In genomic region chrX:149525389-149525788, GRCh38 we compare ENCODE assay signal across 8 cellular contexts. TPM values are rescaled to one million over a fixed set of nuclear protein-coding genes. Genes with fewer than 3 reads are reported as not detected.
A peak's percentile ranks its signal among the peaks of the same experiment; 100 is the strongest.
DNase-seq lines count a peak whose midpoint lies in the region; ATAC-seq, FAIRE-seq and TF ChIP-seq lines count a peak whose summit lies in the region.
"Not testable (repeated sequence)": the region's sequence is repeated elsewhere in the genome, so short reads cannot be mapped to it uniquely, and the experiment has no call there.

No MANE protein-coding gene starts in this region.

- TF ChIP-seq POLR2A in endothelial cell of umbilical vein (IDR thresholded peaks at IDR 0.05; ENCODE audit: low read depth, low read length): not testable (repeated sequence)

- not testable (repeated sequence) for H3K79me2 ChIP-seq in endothelial cell of umbilical vein (ENCODE audit: control insufficient read depth, insufficient read depth, low read length)

- not testable (repeated sequence) for H3K9me1 ChIP-seq in endothelial cell of umbilical vein (replicated peaks; ENCODE audit: control insufficient read depth, extremely low read depth, insufficient read depth, low read length)

- WGBS in aorta, 2 donors: 8 to 53% methylated on average over 6 of the region's 10 CpGs

- in situ Hi-C loops in Panc1 (cut with HindIII; ENCODE audit: low pct_unique_long_range_greater_than_20kb, low sequenced_read_pairs): not testable (repeated sequence)

- peak; percentile 99 for FAIRE-seq in endothelial cell of umbilical vein (lab: Jason Lieb, UNC)

- DNase-seq in Panc1 (ENCODE audit: low read depth, low spot score): not testable (repeated sequence)
- DNase-seq in activated CD8-positive, alpha-beta memory T cell treated with anti-CD3 and anti-CD28 coated beads for 24 hours: peak; percentile 72
- peak; percentile 17 for DNase-seq in endothelial cell of umbilical vein (ENCODE audit: low read depth, low spot score)
- DNase-seq in naive thymus-derived CD4-positive, alpha-beta T cell: peak in 8 of 9 donors; percentile 44 to 85 (median 71)
- DNase-seq in aorta: peak in 1 of 2 donors; percentile 70

- H3K9me3 ChIP-seq in KOPT-K1 (ENCODE audit: insufficient read depth, low read length, poor library complexity, severe bottlenecking); Panc1 (ENCODE audit: control insufficient read depth, insufficient read depth, low read depth, low read length); endothelial cell of umbilical vein (replicated peaks; ENCODE audit: control insufficient read depth, insufficient read depth, low read length); naive thymus-derived CD4-positive, alpha-beta T cell (ENCODE audit: control insufficient read depth in 2 of 3, low read length in 3 of 3); aorta (ENCODE audit: control insufficient read depth, low read length): not testable (repeated sequence)

- H3K36me3 Mint-ChIP-seq in naive thymus-derived CD4-positive, alpha-beta T cell: not testable (repeated sequence)

- peak overlapping the region in 7 of 10 donors; percentile 25 to 68 (median 36) for H3K4me3 Mint-ChIP-seq in naive thymus-derived CD4-positive, alpha-beta T cell

- H4K20me1 ChIP-seq in endothelial cell of umbilical vein (replicated peaks; ENCODE audit: control insufficient read depth, extremely low read depth, insufficient read depth, low read length): not testable (repeated sequence)

- not testable (repeated sequence) for H3K9ac ChIP-seq in endothelial cell of umbilical vein (replicated peaks; ENCODE audit: extremely low read depth, insufficient read depth, low read length)

- H3K4me1 Mint-ChIP-seq in naive thymus-derived CD4-positive, alpha-beta T cell: peaks cover 11 to 46% (median 34%) of the 10 kb centered on the region in 7 donors

- not testable (repeated sequence) for H3K36me3 ChIP-seq in KOPT-K1 (ENCODE audit: insufficient read depth, low read length); Panc1 (ENCODE audit: control insufficient read depth, insufficient read depth, low read length); endothelial cell of umbilical vein (ENCODE audit: control insufficient read depth in 2 of 2, extremely low read depth in 1 of 2, insufficient read depth in 2 of 2, low read length in 2 of 2); naive thymus-derived CD4-positive, alpha-beta T cell (ENCODE audit: control insufficient read depth in 2 of 3, insufficient read depth in 3 of 3, low read length in 3 of 3); aorta (ENCODE audit: control insufficient read depth in 1 of 2, insufficient read depth in 2 of 2, low read length in 1 of 2)

- intact Hi-C loops in Panc1 (cut with micrococcal nuclease; ENCODE audit: unreplicated experiment); endothelial cell of umbilical vein (cut with micrococcal nuclease); aorta (cut with DNase I): not testable (repeated sequence)
- intact Hi-C loops in naive thymus-derived CD4-positive, alpha-beta T cell (cut with micrococcal nuclease): loop anchor here (1.0 to 5.0 kb wide), 3 partner anchors 20 to 302 kb away; partner anchors contain the start of genes IDS (in 1 of the 2) and TMEM185A (in 1 of the 2)

- POLR2A ChIA-PET in Panc1 (lab: Charles Lee); endothelial cell of umbilical vein (lab: Charles Lee): not testable (repeated sequence)
- POLR2A ChIA-PET in naive thymus-derived CD4-positive, alpha-beta T cell (lab: Charles Lee): interaction anchor here (1.5 kb wide), 1 partner anchor 14 kb away, joined by 9 read pairs; no protein-coding TSS in a partner anchor

- H3K9me3 Mint-ChIP-seq in naive thymus-derived CD4-positive, alpha-beta T cell: not testable (repeated sequence)

- H2AFZ ChIP-seq in endothelial cell of umbilical vein (ENCODE audit: low read depth, low read length): not testable (repeated sequence)

- H3K27me3 ChIP-seq in Panc1 (ENCODE audit: control insufficient read depth, insufficient read depth, low read length); endothelial cell of umbilical vein (ENCODE audit: control insufficient read depth in 2 of 2, insufficient read depth in 2 of 2, low read length in 2 of 2); naive thymus-derived CD4-positive, alpha-beta T cell (ENCODE audit: control insufficient read depth in 2 of 2, insufficient read depth in 2 of 2, low read length in 2 of 2); aorta (ENCODE audit: control insufficient read depth in 1 of 2, insufficient read depth in 2 of 2, low read length in 1 of 2): not testable (repeated sequence)

- not testable (repeated sequence) for H3K27me3 Mint-ChIP-seq in naive thymus-derived CD4-positive, alpha-beta T cell

- ATAC-seq in GM18517 (IDR thresholded peaks at IDR 0.05; ENCODE audit: unreplicated experiment): peak; percentile 92
- ATAC-seq in HG02642 (IDR thresholded peaks at IDR 0.05; ENCODE audit: poor library complexity, unreplicated experiment): peak; percentile 94
- ATAC-seq in Panc1: peak; percentile 47; the same call in 1 of the 2 replicates
- peak; percentile 88 for ATAC-seq in naive thymus-derived CD4-positive, alpha-beta T cell
- peak; percentile 67 for ATAC-seq in aorta (ENCODE audit: low FRiP score)

- H3K27ac ChIP-seq in KOPT-K1 (ENCODE audit: low read depth, low read length, poor library complexity, severe bottlenecking) (peak overlapping the region; percentile 57), endothelial cell of umbilical vein (ENCODE audit: insufficient read depth, low read depth, low read length) (peak overlapping the region; percentile 44), aorta (ENCODE audit: low read depth in 1 of 2, low read length in 2 of 2) (peak overlapping the region in 1 of 2 donors; percentile 74)
- not testable (repeated sequence) for H3K27ac ChIP-seq in Panc1 (ENCODE audit: low read length)
- peak overlapping the region; percentile 73 for H3K27ac ChIP-seq in naive thymus-derived CD4-positive, alpha-beta T cell (ENCODE audit: low read depth, low read length)

- H3K4me3 ChIP-seq in Panc1 (ENCODE audit: low read depth in 2 of 2, low read length in 2 of 2); endothelial cell of umbilical vein (replicated peaks in 1 of 3; ENCODE audit: insufficient read depth in 1 of 3, low read depth in 1 of 3, low read length in 3 of 3); naive thymus-derived CD4-positive, alpha-beta T cell (ENCODE audit: low read length); aorta (ENCODE audit: low read length in 2 of 2): not testable (repeated sequence)

- TF ChIP-seq CTCF in Panc1 (IDR thresholded peaks at IDR 0.05); endothelial cell of umbilical vein (IDR thresholded peaks at IDR 0.05; ENCODE audit: extremely low read depth in 1 of 2, insufficient read depth in 1 of 2, low read depth in 1 of 2, low read length in 2 of 2): not testable (repeated sequence)

- dilution Hi-C loops in endothelial cell of umbilical vein (cut with MboI; ENCODE audit: extremely low pct_ligation_motif_present, low sequenced_read_pairs): not testable (repeated sequence)

- not testable (repeated sequence) for BruUV-seq in Panc1 (replicated peaks; lab: Mats Ljungman, UMichigan); endothelial cell of umbilical vein (replicated peaks; lab: Mats Ljungman, UMichigan)

- peak overlapping the region; percentile 63 to 94 (median 86) for H3K27ac Mint-ChIP-seq in naive thymus-derived CD4-positive, alpha-beta T cell

- not testable (repeated sequence) for H3K4me1 ChIP-seq in Panc1 (ENCODE audit: control insufficient read depth, insufficient read depth, low read length); endothelial cell of umbilical vein (ENCODE audit: control insufficient read depth, extremely low read depth, insufficient read depth, low read length); aorta (ENCODE audit: control insufficient read depth in 1 of 2, insufficient read depth in 2 of 2, low read length in 2 of 2)
- H3K4me1 ChIP-seq in naive thymus-derived CD4-positive, alpha-beta T cell (ENCODE audit: control insufficient read depth in 2 of 2, insufficient read depth in 2 of 2, low read length in 2 of 2): peaks cover 33 to 40% of the 10 kb centered on the region in 2 donors

- not testable (repeated sequence) for H3K4me2 ChIP-seq in endothelial cell of umbilical vein (ENCODE audit: insufficient read depth, low read length)

- CTCF ChIA-PET in Panc1 (lab: Charles Lee); endothelial cell of umbilical vein (lab: Charles Lee); naive thymus-derived CD4-positive, alpha-beta T cell (lab: Charles Lee): not testable (repeated sequence)

RNA-seq across cellular contexts. Expression of gene EOLA1, which starts 15.4 kb away (rescaled TPM):
- total RNA-seq in Panc1 (2021; ENCODE audit: unreplicated experiment) (26.8 TPM), endothelial cell of umbilical vein (17.5 and 24.6 TPM in 2 replicates), aorta (10 to 100 TPM; 16.4 to 18.6 TPM)
- 28.5 TPM for polyA plus RNA-seq in Panc1 (2012; ENCODE audit: insufficient read length)
- polyA plus RNA-seq in endothelial cell of umbilical vein (11.2 and 12.5 TPM in 2 replicates), aorta (10 to 100 TPM; 21.0 to 25.1 TPM)
- polyA plus RNA-seq in endothelial cell of umbilical vein (2011; cell fraction: cytosol; rRNA removed): 15.1 and 15.8 TPM in 2 replicates
- polyA plus RNA-seq in endothelial cell of umbilical vein (2011; cell fraction: nucleus; rRNA removed): 19.6 and 20.0 TPM in 2 replicates
- 14.8 and 17.0 TPM in 2 replicates for polyA plus RNA-seq in endothelial cell of umbilical vein (2012)
- 7.6 and 10.8 TPM in 2 replicates for polyA minus RNA-seq in endothelial cell of umbilical vein
- 9.3 TPM for polyA minus RNA-seq in endothelial cell of umbilical vein (2011; cell fraction: cytosol; rRNA and poly(A)+ RNA removed)
- polyA minus RNA-seq in endothelial cell of umbilical vein (2011; cell fraction: nucleus; rRNA and poly(A)+ RNA removed): 8.3 and 12.3 TPM in 2 replicates
- total RNA-seq in naive thymus-derived CD4-positive, alpha-beta T cell: 10 to 100 TPM; 22.2 to 68.1 (median 30.2) TPM
- polyA plus RNA-seq in naive thymus-derived CD4-positive, alpha-beta T cell: 10 to 100 TPM; 27.7 to 30.1 TPM

RNA-seq across cellular contexts. Expression of gene IDS, which starts 20.3 kb away (rescaled TPM):
- total RNA-seq in Panc1 (2021; ENCODE audit: unreplicated experiment) (78.7 TPM), endothelial cell of umbilical vein (35.2 and 42.2 TPM in 2 replicates), aorta (100 to 1,000 TPM; 131 to 134 TPM)
- 78.4 TPM for polyA plus RNA-seq in Panc1 (2012; ENCODE audit: insufficient read length)
- polyA plus RNA-seq in endothelial cell of umbilical vein (42.9 and 44.0 TPM in 2 replicates), aorta (100 to 1,000 TPM; 114 to 115 TPM)
- 41.1 and 42.8 TPM in 2 replicates for polyA plus RNA-seq in endothelial cell of umbilical vein (2011; cell fraction: cytosol; rRNA removed)
- polyA plus RNA-seq in endothelial cell of umbilical vein (2011; cell fraction: nucleus; rRNA removed): 44.1 and 46.1 TPM in 2 replicates
- 39.4 and 43.7 TPM in 2 replicates for polyA plus RNA-seq in endothelial cell of umbilical vein (2012)
- 56.8 and 73.5 TPM in 2 replicates for polyA minus RNA-seq in endothelial cell of umbilical vein
- 4.5 TPM for polyA minus RNA-seq in endothelial cell of umbilical vein (2011; cell fraction: cytosol; rRNA and poly(A)+ RNA removed)
- 27.7 and 31.7 TPM in 2 replicates for polyA minus RNA-seq in endothelial cell of umbilical vein (2011; cell fraction: nucleus; rRNA and poly(A)+ RNA removed)
- total RNA-seq in naive thymus-derived CD4-positive, alpha-beta T cell: 100 to 1,000 TPM in 4 of 5 experiments, 10 to 100 TPM in 1; 73.1 to 317 (median 133) TPM
- polyA plus RNA-seq in naive thymus-derived CD4-positive, alpha-beta T cell: 10 to 100 TPM; 75.0 to 86.7 TPM

RNA-seq across cellular contexts. Expression of gene HSFX3, which starts 24.3 kb away (rescaled TPM):
- total RNA-seq in Panc1 (2021; ENCODE audit: unreplicated experiment) (not detected), endothelial cell of umbilical vein (not detected in 2 replicates), aorta (not detected)
- not detected for polyA plus RNA-seq in Panc1 (2012; ENCODE audit: insufficient read length)
- polyA plus RNA-seq in endothelial cell of umbilical vein (not detected in 2 replicates), aorta (under 1 TPM in 1 of 2 donors, not detected in 1; 0.38 TPM)
- polyA plus RNA-seq in endothelial cell of umbilical vein (2011; cell fraction: cytosol; rRNA removed): not detected in 2 replicates
- not detected in 2 replicates for polyA plus RNA-seq in endothelial cell of umbilical vein (2011; cell fraction: nucleus; rRNA removed)
- polyA plus RNA-seq in endothelial cell of umbilical vein (2012): not detected in 2 replicates
- not detected in 2 replicates for polyA minus RNA-seq in endothelial cell of umbilical vein
- not detected for polyA minus RNA-seq in endothelial cell of umbilical vein (2011; cell fraction: cytosol; rRNA and poly(A)+ RNA removed)
- polyA minus RNA-seq in endothelial cell of umbilical vein (2011; cell fraction: nucleus; rRNA and poly(A)+ RNA removed): not detected in 2 replicates
- not detected for total RNA-seq in naive thymus-derived CD4-positive, alpha-beta T cell
- not detected for polyA plus RNA-seq in naive thymus-derived CD4-positive, alpha-beta T cell
